1 cellular context compared by ENCODE assay signal in genomic region chr13:20127563-20128458, GRCh38.
TF ChIP-seq lines count a peak whose summit lies in the region.

No MANE protein-coding gene starts in this region.

TF ChIP-seq in HepG2, 621 proteins besides CTCF, POLR2A, EP300 and RAD21 (continued from another document and continues in another):
- peak; percentile 56; the same call in 1 of the 2 replicates for TF ChIP-seq DZIP1 (CRISPR knock-in tag; IDR thresholded peaks at IDR 0.05)
- 0 out of 2 replicates have a peak, but pooled peaks have one; percentile 19 for TF ChIP-seq ZBTB39 (CRISPR knock-in tag; IDR thresholded peaks at IDR 0.05)
- TF ChIP-seq ZNF766 (CRISPR knock-in tag; IDR thresholded peaks at IDR 0.05; ENCODE audit: borderline replicate concordance), result no peak
- no peak for TF ChIP-seq ZNF17 (CRISPR knock-in tag; IDR thresholded peaks at IDR 0.05)
- TF ChIP-seq TFDP1 (CRISPR knock-in tag; IDR thresholded peaks at IDR 0.05; ENCODE audit: borderline replicate concordance), result no peak
- no peak; the same call in 1 of the 2 replicates for TF ChIP-seq ZNF530 (CRISPR knock-in tag; IDR thresholded peaks at IDR 0.05; ENCODE audit: low read depth)
- no peak for TF ChIP-seq FOXK1 (CRISPR knock-in tag; IDR thresholded peaks at IDR 0.05; ENCODE audit: borderline replicate concordance, low read depth)
- 0 out of 2 replicates have a peak, but pooled peaks have one; percentile 22 for TF ChIP-seq CREB1 (IDR thresholded peaks at IDR 0.05)
- TF ChIP-seq CREB1 (CRISPR knock-in tag; IDR thresholded peaks at IDR 0.05), result no peak
- TF ChIP-seq DPF2 (CRISPR knock-in tag; IDR thresholded peaks at IDR 0.05; ENCODE audit: borderline replicate concordance, low read depth), result no peak
- TF ChIP-seq ZNF546 (CRISPR knock-in tag; conservative IDR thresholded peaks at IDR 0.05), result peak; percentile 18; the same call in 1 of the 2 replicates
- TF ChIP-seq RNF2 (conservative IDR thresholded peaks at IDR 0.05; ENCODE audit: low read depth), result peak; percentile 62; the same call in 1 of the 2 replicates
- TF ChIP-seq KLF16 (CRISPR knock-in tag; IDR thresholded peaks at IDR 0.05), result no peak; a peak in 1 of 4 replicates
- peak; percentile 65; the same call in 1 of the 2 replicates for TF ChIP-seq ZNF558 (CRISPR knock-in tag; IDR thresholded peaks at IDR 0.05; ENCODE audit: borderline replicate concordance)
- TF ChIP-seq CSRNP1 (CRISPR knock-in tag; IDR thresholded peaks at IDR 0.05), result peak; percentile 61; the same call in 1 of the 2 replicates
- no peak for TF ChIP-seq NFE2 (CRISPR knock-in tag; IDR thresholded peaks at IDR 0.05)
- TF ChIP-seq TERF1 (CRISPR knock-in tag; IDR thresholded peaks at IDR 0.05), result no peak
- no peak for TF ChIP-seq HBP1 (CRISPR knock-in tag; IDR thresholded peaks at IDR 0.05; ENCODE audit: low read depth)
- TF ChIP-seq ZFP41 (CRISPR knock-in tag; IDR thresholded peaks at IDR 0.05; ENCODE audit: borderline replicate concordance), result 0 out of 2 replicates have a peak, but pooled peaks have one; percentile 66
- no peak for TF ChIP-seq ZFP1 (CRISPR knock-in tag; IDR thresholded peaks at IDR 0.05)
- no peak for TF ChIP-seq DDIT3 (CRISPR knock-in tag; IDR thresholded peaks at IDR 0.05)
- peak; percentile 72 for TF ChIP-seq ZNF607 (CRISPR knock-in tag; IDR thresholded peaks at IDR 0.05; ENCODE audit: borderline replicate concordance)
- TF ChIP-seq ZNF878 (CRISPR knock-in tag; IDR thresholded peaks at IDR 0.05), result no peak
- no peak for TF ChIP-seq ATM (IDR thresholded peaks at IDR 0.05; ENCODE audit: borderline replicate concordance)
- TF ChIP-seq ZNF468 (CRISPR knock-in tag; IDR thresholded peaks at IDR 0.05), result no peak
- no peak for TF ChIP-seq ZNF597 (CRISPR knock-in tag; IDR thresholded peaks at IDR 0.05)
- 0 out of 2 replicates have a peak, but pooled peaks have one; percentile 38 for TF ChIP-seq ZNF605 (CRISPR knock-in tag; IDR thresholded peaks at IDR 0.05)
- TF ChIP-seq HNF1A (IDR thresholded peaks at IDR 0.05; ENCODE audit: low read depth), result no peak
- TF ChIP-seq HNF1A (CRISPR knock-in tag; IDR thresholded peaks at IDR 0.05; ENCODE audit: borderline replicate concordance), result peak; percentile 20
- TF ChIP-seq ZEB1 (IDR thresholded peaks at IDR 0.05; ENCODE audit: insufficient replicate concordance, low read depth), result no peak
- TF ChIP-seq HNRNPK (IDR thresholded peaks at IDR 0.05; ENCODE audit: low read depth, low read length, poor library complexity, severe bottlenecking), result no peak
- no peak for TF ChIP-seq ZNF674 (CRISPR knock-in tag; IDR thresholded peaks at IDR 0.05; ENCODE audit: low read depth)
- no peak; the same call in 1 of the 2 replicates for TF ChIP-seq KDM4B (CRISPR knock-in tag; IDR thresholded peaks at IDR 0.05)
- no peak for TF ChIP-seq TRIM24 (CRISPR knock-in tag; IDR thresholded peaks at IDR 0.05)
- TF ChIP-seq SMYD3 (CRISPR knock-in tag; IDR thresholded peaks at IDR 0.05), result no peak; the same call in 1 of the 2 replicates
- no peak for TF ChIP-seq ZNF550 (CRISPR knock-in tag; IDR thresholded peaks at IDR 0.05; ENCODE audit: borderline replicate concordance)
- TF ChIP-seq KAT2B (IDR thresholded peaks at IDR 0.05; ENCODE audit: borderline replicate concordance, low read depth, low read length), result no peak
- no peak; the same call in 1 of the 2 replicates for TF ChIP-seq ZNF549 (CRISPR knock-in tag; IDR thresholded peaks at IDR 0.05)
- 0 out of 2 replicates have a peak, but pooled peaks have one; percentile 11 for TF ChIP-seq ZNF691 (CRISPR knock-in tag; IDR thresholded peaks at IDR 0.05; ENCODE audit: borderline replicate concordance, low read depth)
- no peak for TF ChIP-seq ETS1 (CRISPR knock-in tag; IDR thresholded peaks at IDR 0.05)
- TF ChIP-seq ZNF850 (CRISPR knock-in tag; conservative IDR thresholded peaks at IDR 0.05), result no peak
- no peak for TF ChIP-seq FOXK2 (IDR thresholded peaks at IDR 0.05)
- TF ChIP-seq ZNF883 (CRISPR knock-in tag; IDR thresholded peaks at IDR 0.05; ENCODE audit: not compliant biosample characterization), result peak; percentile 58
- TF ChIP-seq TOE1 (CRISPR knock-in tag; IDR thresholded peaks at IDR 0.05), result no peak
- TF ChIP-seq ZNF737 (CRISPR knock-in tag; IDR thresholded peaks at IDR 0.05; ENCODE audit: borderline replicate concordance), result 0 out of 2 replicates have a peak, but pooled peaks have one; percentile 39
- no peak for TF ChIP-seq MBNL3 (CRISPR knock-in tag; conservative IDR thresholded peaks at IDR 0.05)
